Comparison of ENCODE assay signal across 18 cellular contexts in the genomic region with DNA sequence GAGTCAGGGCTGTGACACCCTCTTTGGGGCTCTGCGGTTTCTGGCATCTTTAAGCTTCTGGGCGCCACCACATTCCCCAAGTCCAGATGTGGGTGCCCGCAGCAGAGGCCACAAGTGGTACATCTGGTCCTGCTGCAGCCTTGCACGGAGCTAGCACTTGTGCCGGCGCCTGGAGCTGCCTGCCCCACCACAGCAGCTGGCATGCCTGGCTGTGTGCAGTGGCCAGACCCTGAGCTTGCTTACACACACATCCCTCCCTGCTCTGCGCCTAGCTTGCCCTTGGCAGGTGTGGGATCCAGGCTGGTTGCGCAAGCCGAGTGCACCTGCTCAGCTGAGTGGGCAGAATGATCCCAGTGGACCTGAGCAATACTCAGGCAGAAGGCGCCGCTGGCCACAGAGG. TPM values are rescaled to one million over a fixed set of nuclear protein-coding genes. Genes with fewer than 3 reads are reported as not detected.
DNase-seq lines count a peak whose midpoint lies in the region; ATAC-seq and TF ChIP-seq lines count a peak whose summit lies in the region.
"Had no signal": no experiment of that assay in that cellular context is flagged by ENCODE, and none has a peak within 500 bp of the region (broad histone marks: within the 10 kb centered on the region; RNA-seq: fewer than 3 reads in every experiment).

No MANE protein-coding gene starts in this region.

- no peaks in the 10 kb centered on the region for H3K27me3 ChIP-seq in RWPE2 (ENCODE audit: insufficient read depth, poor library complexity, severe bottlenecking)
- H3K27me3 ChIP-seq: SJSA1 had no signal

- H3K4me3 ChIP-seq in RWPE2 (ENCODE audit: severe bottlenecking) (no peak overlapping the region), mucosa of descending colon (no peak overlapping the region)
- H3K4me3 ChIP-seq: SJSA1 had no signal

- no peak overlapping the region for H3K4me3 Mint-ChIP-seq in natural killer cell treated with Interleukin-12 subunit alpha and Interleukin-12 subunit beta and Interleukin-15 and Interleukin-18, amount 100 ng/mL, for 72 hours
- H3K4me3 Mint-ChIP-seq in natural killer cell = no peak overlapping the region
- H3K4me3 Mint-ChIP-seq in activated CD4-positive, alpha-beta memory T cell treated with anti-CD3 and anti-CD28 coated beads for 36 hours = no peak overlapping the region
- no peak overlapping the region for H3K4me3 Mint-ChIP-seq in activated CD4-positive, alpha-beta memory T cell treated with anti-CD3 and anti-CD28 coated beads, Interleukin-2, amount 10 ng/mL, durations not matched to agents 7 days and 5 days
- H3K4me3 Mint-ChIP-seq: CD4-positive, alpha-beta T cell had no signal

- H3K36me3 ChIP-seq in RWPE2 (ENCODE audit: low read depth) = no peaks in the 10 kb centered on the region
- no peaks in the 10 kb centered on the region for H3K36me3 ChIP-seq in mucosa of descending colon (ENCODE audit: low read depth)
- H3K36me3 ChIP-seq: SJSA1 had no signal

- H3K27ac Mint-ChIP-seq in natural killer cell treated with Interleukin-12 subunit alpha and Interleukin-12 subunit beta and Interleukin-15 and Interleukin-18, amount 100 ng/mL, for 72 hours = no peak overlapping the region
- H3K27ac Mint-ChIP-seq in natural killer cell = no peak overlapping the region
- no peak overlapping the region for H3K27ac Mint-ChIP-seq in activated CD4-positive, alpha-beta memory T cell treated with anti-CD3 and anti-CD28 coated beads for 36 hours
- no peak overlapping the region for H3K27ac Mint-ChIP-seq in activated CD4-positive, alpha-beta memory T cell treated with anti-CD3 and anti-CD28 coated beads, Interleukin-2, amount 10 ng/mL, durations not matched to agents 7 days and 5 days
- H3K27ac Mint-ChIP-seq: CD4-positive, alpha-beta T cell had no signal

- no peak for DNase-seq in natural killer cell treated with Interleukin-12 subunit alpha and Interleukin-12 subunit beta and Interleukin-15 and Interleukin-18, amount 100 ng/mL, for 72 hours (ENCODE audit: low spot score)
- no peak for DNase-seq in natural killer cell
- peak; percentile 37 for DNase-seq in RWPE2 (ENCODE audit: low spot score)
- DNase-seq in mucosa of descending colon = peak in 2 of 3 donors; percentile 16 to 38
- DNase-seq in activated CD4-positive, alpha-beta memory T cell treated with anti-CD3 and anti-CD28 coated beads for 36 hours = no peak
- no peak for DNase-seq in activated CD4-positive, alpha-beta memory T cell treated with anti-CD3 and anti-CD28 coated beads, Interleukin-2, amount 10 ng/mL, durations not matched to agents 7 days and 5 days
- DNase-seq: AML-193; CD4-positive, alpha-beta T cell; H7; Kasumi-1; MV-4-11; NCI-H1417 treated with DMSO at 0.1 percent for 48 hours; NCI-H2107; NCI-H69; SW 1271 had no signal

- no peaks in the 10 kb centered on the region for H3K4me1 Mint-ChIP-seq in natural killer cell treated with Interleukin-12 subunit alpha and Interleukin-12 subunit beta and Interleukin-15 and Interleukin-18, amount 100 ng/mL, for 72 hours (ENCODE audit: low read depth in 2 of 2)
- no peaks in the 10 kb centered on the region for H3K4me1 Mint-ChIP-seq in natural killer cell
- H3K4me1 Mint-ChIP-seq in activated CD4-positive, alpha-beta memory T cell treated with anti-CD3 and anti-CD28 coated beads for 36 hours (ENCODE audit: low read depth) = no peaks in the 10 kb centered on the region
- no peaks in the 10 kb centered on the region for H3K4me1 Mint-ChIP-seq in activated CD4-positive, alpha-beta memory T cell treated with anti-CD3 and anti-CD28 coated beads, Interleukin-2, amount 10 ng/mL, durations not matched to agents 7 days and 5 days

- no peaks in the 10 kb centered on the region for H3K27me3 Mint-ChIP-seq in natural killer cell treated with Interleukin-12 subunit alpha and Interleukin-12 subunit beta and Interleukin-15 and Interleukin-18, amount 100 ng/mL, for 72 hours
- no peaks in the 10 kb centered on the region for H3K27me3 Mint-ChIP-seq in natural killer cell (ENCODE audit: low read depth in 2 of 2)
- H3K27me3 Mint-ChIP-seq in activated CD4-positive, alpha-beta memory T cell treated with anti-CD3 and anti-CD28 coated beads for 36 hours = peaks cover 1% of the 10 kb centered on the region
- H3K27me3 Mint-ChIP-seq in activated CD4-positive, alpha-beta memory T cell treated with anti-CD3 and anti-CD28 coated beads, Interleukin-2, amount 10 ng/mL, durations not matched to agents 7 days and 5 days = peaks cover 3% of the 10 kb centered on the region
- H3K27me3 Mint-ChIP-seq: CD4-positive, alpha-beta T cell had no signal

- H3K9me3 Mint-ChIP-seq in natural killer cell treated with Interleukin-12 subunit alpha and Interleukin-12 subunit beta and Interleukin-15 and Interleukin-18, amount 100 ng/mL, for 72 hours = no peaks in the 10 kb centered on the region
- peaks cover 0 to 2% of the 10 kb centered on the region in 2 donors for H3K9me3 Mint-ChIP-seq in natural killer cell
- H3K9me3 Mint-ChIP-seq in activated CD4-positive, alpha-beta memory T cell treated with anti-CD3 and anti-CD28 coated beads for 36 hours = no peaks in the 10 kb centered on the region
- peaks cover 4% of the 10 kb centered on the region for H3K9me3 Mint-ChIP-seq in activated CD4-positive, alpha-beta memory T cell treated with anti-CD3 and anti-CD28 coated beads, Interleukin-2, amount 10 ng/mL, durations not matched to agents 7 days and 5 days

- intact Hi-C loops in natural killer cell (cut with micrococcal nuclease) = no loop called here
- intact Hi-C loops in mucosa of descending colon (cut with DNase I, micrococcal nuclease) = no loop called here
- intact Hi-C loops in activated CD4-positive, alpha-beta memory T cell treated with anti-CD3 and anti-CD28 coated beads for 36 hours (cut with micrococcal nuclease) = no loop called here

- TF ChIP-seq CTCF in natural killer cell (IDR thresholded peaks at IDR 0.05) (no peak), RWPE2 (IDR thresholded peaks at IDR 0.05; ENCODE audit: poor library complexity, severe bottlenecking) (no peak), mucosa of descending colon (IDR thresholded peaks at IDR 0.05) (no peak)

- peaks cover 5% of the 10 kb centered on the region for H3K36me3 Mint-ChIP-seq in natural killer cell treated with Interleukin-12 subunit alpha and Interleukin-12 subunit beta and Interleukin-15 and Interleukin-18, amount 100 ng/mL, for 72 hours
- no peaks in the 10 kb centered on the region for H3K36me3 Mint-ChIP-seq in natural killer cell
- no peaks in the 10 kb centered on the region for H3K36me3 Mint-ChIP-seq in activated CD4-positive, alpha-beta memory T cell treated with anti-CD3 and anti-CD28 coated beads for 36 hours
- H3K36me3 Mint-ChIP-seq in activated CD4-positive, alpha-beta memory T cell treated with anti-CD3 and anti-CD28 coated beads, Interleukin-2, amount 10 ng/mL, durations not matched to agents 7 days and 5 days (ENCODE audit: low read depth) = no peaks in the 10 kb centered on the region

- H3K27ac ChIP-seq in RWPE2 (ENCODE audit: poor library complexity, severe bottlenecking) = no peak overlapping the region
- H3K27ac ChIP-seq: SJSA1 had no signal

- H3K4me1 ChIP-seq in RWPE2 (ENCODE audit: insufficient read depth, poor library complexity, severe bottlenecking) (no peaks in the 10 kb centered on the region), mucosa of descending colon (ENCODE audit: low read depth) (no peaks in the 10 kb centered on the region)
- H3K4me1 ChIP-seq: SJSA1 had no signal

- no peaks in the 10 kb centered on the region for H3K9me3 ChIP-seq in RWPE2 (ENCODE audit: severe bottlenecking)
- peaks cover 5% of the 10 kb centered on the region for H3K9me3 ChIP-seq in mucosa of descending colon
- H3K9me3 ChIP-seq: SJSA1 had no signal

- CTCF ChIA-PET in activated CD4-positive, alpha-beta memory T cell treated with anti-CD3 and anti-CD28 coated beads for 36 hours (lab: Charles Lee) = no interaction called here
- CTCF ChIA-PET in activated CD4-positive, alpha-beta memory T cell treated with anti-CD3 and anti-CD28 coated beads, Interleukin-2, amount 10 ng/mL, durations not matched to agents 7 days and 5 days (lab: Charles Lee) = no interaction called here

- ATAC-seq in natural killer cell treated with Interleukin-12 subunit alpha and Interleukin-12 subunit beta and Interleukin-15 and Interleukin-18, amount 100 ng/mL, for 72 hours = peak; percentile 17 to 40
- ATAC-seq in natural killer cell (no peak), RWPE2 (ENCODE audit: low read depth) (no peak), mucosa of descending colon (peak; percentile 9), GM18861 (IDR thresholded peaks at IDR 0.05; ENCODE audit: unreplicated experiment) (no peak)
- ATAC-seq: Panc1 had no signal

- POLR2A ChIA-PET in activated CD4-positive, alpha-beta memory T cell treated with anti-CD3 and anti-CD28 coated beads for 36 hours (lab: Charles Lee) = no interaction called here
- POLR2A ChIA-PET in activated CD4-positive, alpha-beta memory T cell treated with anti-CD3 and anti-CD28 coated beads, Interleukin-2, amount 10 ng/mL, durations not matched to agents 7 days and 5 days (lab: Charles Lee) = no interaction called here

RNA-seq across cellular contexts. Expression of gene SLC4A10, which starts 27.3 kb away (rescaled TPM):
- 10 to 100 TPM; 15.5 to 27.4 TPM for total RNA-seq in natural killer cell treated with Interleukin-12 subunit alpha and Interleukin-12 subunit beta and Interleukin-15 and Interleukin-18, amount 100 ng/mL, for 72 hours
- total RNA-seq in natural killer cell (1 to 10 TPM; 1.7 to 2.2 (median 1.9) TPM), mucosa of descending colon (1 to 10 TPM; 3.8 to 6.3 (median 4.0) TPM)
- total RNA-seq in activated CD4-positive, alpha-beta memory T cell treated with anti-CD3 and anti-CD28 coated beads for 36 hours = 1 to 10 TPM; 1.7 to 2.1 TPM
- total RNA-seq in activated CD4-positive, alpha-beta memory T cell treated with anti-CD3 and anti-CD28 coated beads, Interleukin-2, amount 10 ng/mL, durations not matched to agents 7 days and 5 days = 1 to 10 TPM; 3.2 to 3.3 TPM
- total RNA-seq: SJSA1 had no signal

Comparison
In these comparisons a context has a peak if more than half of its experiments do, and no peak if none do; other contexts are left out.
1. ATAC-seq: peak in natural killer cell treated with Interleukin-12 subunit alpha and Interleukin-12 subunit beta and Interleukin-15 and Interleukin-18, amount 100 ng/mL, for 72 hours (2 of 2) and mucosa of descending colon (single experiment); none in natural killer cell (0 of 3), RWPE2 (single experiment) and GM18861 (single experiment).
2. DNase-seq: peak in RWPE2 (single experiment) and mucosa of descending colon (2 of 3); none in natural killer cell treated with Interleukin-12 subunit alpha and Interleukin-12 subunit beta and Interleukin-15 and Interleukin-18, amount 100 ng/mL, for 72 hours (single experiment), natural killer cell (single experiment), activated CD4-positive, alpha-beta memory T cell treated with anti-CD3 and anti-CD28 coated beads for 36 hours (single experiment) and activated CD4-positive, alpha-beta memory T cell treated with anti-CD3 and anti-CD28 coated beads, Interleukin-2, amount 10 ng/mL, durations not matched to agents 7 days and 5 days (single experiment).